23 cellular contexts compared by ENCODE assay signal in the genomic region with DNA sequence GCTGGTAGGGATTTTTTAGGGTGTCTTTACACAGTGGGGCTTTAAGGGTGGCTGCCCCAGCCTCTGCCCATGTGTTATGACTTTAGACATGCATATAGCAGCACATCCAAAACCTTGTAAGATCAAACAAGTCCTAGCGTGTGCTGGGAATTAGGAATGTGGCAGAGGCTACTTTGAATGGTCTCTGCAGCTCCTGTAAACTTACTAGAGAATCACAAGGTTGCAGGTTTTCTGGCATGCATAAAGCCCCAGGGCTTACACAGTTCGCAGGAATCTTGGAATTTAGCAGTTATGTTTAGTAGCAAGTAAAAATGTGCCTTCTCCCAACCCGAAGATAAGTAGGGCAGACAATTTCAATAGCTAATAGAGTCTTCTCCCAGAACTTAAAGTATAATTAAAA. TPM values are rescaled to one million over a fixed set of nuclear protein-coding genes. Genes with fewer than 3 reads are reported as not detected.
"Had no signal": no experiment of that assay in that cellular context is flagged by ENCODE, and none has a peak within 500 bp of the region (broad histone marks: within the 10 kb centered on the region; RNA-seq: fewer than 3 reads in every experiment).

No MANE protein-coding gene starts in this region.

- H3K9ac ChIP-seq: neural progenitor cell had no signal

- H3K4me1 Mint-ChIP-seq: activated T-helper 17 cell treated with anti-CD3 and anti-CD28 coated beads, Interleukin-2, amount 50 U/mL, for 72 hours; central memory CD8-positive, alpha-beta T cell; naive thymus-derived CD8-positive, alpha-beta T cell; neural progenitor cell had no signal

- H3K4me3 ChIP-seq: adrenal gland, coronary artery, hepatocyte, neural progenitor cell, spleen, testis, upper lobe of left lung had no signal

- FAIRE-seq: astrocyte, frontal cortex had no signal

- H3K79me2 ChIP-seq: hepatocyte had no signal

- H3K9me3 ChIP-seq: adrenal gland, testis, upper lobe of left lung had no signal

- H2AFZ ChIP-seq: hepatocyte, neural progenitor cell had no signal

- H3K4me1 ChIP-seq: adrenal gland, neural progenitor cell, testis had no signal

- H3K27ac ChIP-seq: adrenal gland, coronary artery, hepatocyte, neural progenitor cell, spleen, testis, upper lobe of left lung had no signal

- H3K27ac Mint-ChIP-seq: activated naive CD4-positive, alpha-beta T cell treated with anti-CD3 and anti-CD28 coated beads, Interleukin-2, amount 50 U/mL, for 72 hours; activated T-cell treated with anti-CD3 and anti-CD28 coated beads, Interleukin-2, amount 50 U/mL, for 24 hours; activated T-helper 17 cell treated with anti-CD3 and anti-CD28 coated beads, Interleukin-2, amount 50 U/mL, for 72 hours; naive thymus-derived CD8-positive, alpha-beta T cell; neural progenitor cell had no signal

- H3K36me3 ChIP-seq: adrenal gland, neural progenitor cell, spleen, upper lobe of left lung had no signal

- H3K27me3 ChIP-seq: adrenal gland, hepatocyte, neural progenitor cell, spleen, testis, upper lobe of left lung had no signal

- H3K9me3 Mint-ChIP-seq: activated T-helper 17 cell treated with anti-CD3 and anti-CD28 coated beads, Interleukin-2, amount 50 U/mL, for 72 hours; neural progenitor cell had no signal

- ATAC-seq: activated naive CD4-positive, alpha-beta T cell treated with anti-CD3 and anti-CD28 coated beads, Interleukin-2, amount 50 U/mL, for 72 hours; activated T-helper 17 cell treated with anti-CD3 and anti-CD28 coated beads, Interleukin-2, amount 50 U/mL, for 72 hours; left cardiac atrium; naive thymus-derived CD8-positive, alpha-beta T cell had no signal

- H3K4me2 ChIP-seq: hepatocyte, neural progenitor cell had no signal

- H3K4me3 Mint-ChIP-seq: activated T-cell treated with anti-CD3 and anti-CD28 coated beads, Interleukin-2, amount 50 U/mL, for 24 hours; activated T-helper 17 cell treated with anti-CD3 and anti-CD28 coated beads, Interleukin-2, amount 50 U/mL, for 72 hours; central memory CD8-positive, alpha-beta T cell; naive thymus-derived CD8-positive, alpha-beta T cell; neural progenitor cell had no signal

- H3K36me3 Mint-ChIP-seq: activated naive CD4-positive, alpha-beta T cell treated with anti-CD3 and anti-CD28 coated beads, Interleukin-2, amount 50 U/mL, for 72 hours; naive thymus-derived CD8-positive, alpha-beta T cell; neural progenitor cell had no signal

- DNase-seq: activated CD4-positive, alpha-beta T cell treated with anti-CD3 and anti-CD28 coated beads for 1 hour; activated CD4-positive, alpha-beta T cell treated with anti-CD3 and anti-CD28 coated beads, Interleukin-2, amount 50 U/mL, for 4 hours; activated CD8-positive, alpha-beta memory T cell treated with anti-CD3 and anti-CD28 coated beads for 24 hours; activated CD8-positive, alpha-beta memory T cell treated with anti-CD3 and anti-CD28 coated beads, Interleukin-2, amount 50 U/mL, for 4 hours; activated T-cell treated with anti-CD3 and anti-CD28 coated beads, Interleukin-2, amount 50 U/mL, for 24 hours; adrenal gland; glutamatergic neuron; left cardiac atrium; naive thymus-derived CD8-positive, alpha-beta T cell; spleen; stimulated activated CD4-positive, alpha-beta T cell treated with anti-CD3 and anti-CD28 coated beads, Interleukin-4, amount 100 ng/mL, for 1 hour; stimulated activated naive CD4-positive, alpha-beta T cell; T-helper 1 cell; testis; upper lobe of left lung had no signal

RNA-seq across cellular contexts. Expression of a gene that starts 46.8 kb away (rescaled TPM):
- total RNA-seq: activated naive CD4-positive, alpha-beta T cell treated with anti-CD3 and anti-CD28 coated beads, Interleukin-2, amount 50 U/mL, for 72 hours; activated T-helper 17 cell treated with anti-CD3 and anti-CD28 coated beads, Interleukin-2, amount 50 U/mL, for 72 hours; naive thymus-derived CD8-positive, alpha-beta T cell had no signal
- polyA plus RNA-seq: naive thymus-derived CD8-positive, alpha-beta T cell had no signal
